Comparison of ENCODE assay signal across 1 cellular context in the genomic region with DNA sequence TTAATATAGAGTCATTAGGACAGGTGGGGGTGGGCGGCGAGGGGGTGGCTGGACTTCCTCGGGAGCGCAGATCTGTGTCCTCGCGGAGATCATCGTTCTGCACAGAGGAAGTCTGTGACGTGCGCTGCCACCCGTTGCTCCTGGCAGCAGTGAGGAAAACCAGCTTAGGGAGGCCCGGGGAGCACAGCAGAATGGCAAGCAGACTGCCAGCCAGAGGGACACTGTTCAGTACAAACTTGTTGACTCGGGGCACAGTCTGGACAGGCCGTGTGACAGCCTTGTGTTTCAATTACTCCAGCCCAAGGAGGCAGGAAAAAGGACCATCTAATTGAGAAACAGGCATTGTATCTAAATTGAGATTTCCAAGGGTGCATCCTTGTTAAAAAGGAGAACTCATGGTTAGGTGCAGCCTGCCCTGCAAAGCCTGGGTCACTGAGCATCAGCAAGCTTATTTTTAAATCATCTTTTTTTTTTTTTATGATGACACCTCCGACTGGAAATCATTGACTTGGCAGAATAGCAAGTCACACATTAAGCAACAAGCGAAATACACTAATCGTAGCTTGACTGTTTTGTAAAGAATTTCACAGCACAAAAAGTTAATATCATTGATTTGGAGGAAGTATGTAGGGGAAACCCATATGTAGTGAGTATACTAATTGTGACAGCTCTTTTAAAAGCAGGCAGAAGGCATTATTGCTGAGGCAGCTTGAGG.
TF ChIP-seq lines count a peak whose summit lies in the region.

No MANE protein-coding gene starts in this region.

TF ChIP-seq in GM23338, 12 proteins besides CTCF, POLR2A, EP300 and RAD21 (continued from another document):
- TF ChIP-seq, protein P1, sequence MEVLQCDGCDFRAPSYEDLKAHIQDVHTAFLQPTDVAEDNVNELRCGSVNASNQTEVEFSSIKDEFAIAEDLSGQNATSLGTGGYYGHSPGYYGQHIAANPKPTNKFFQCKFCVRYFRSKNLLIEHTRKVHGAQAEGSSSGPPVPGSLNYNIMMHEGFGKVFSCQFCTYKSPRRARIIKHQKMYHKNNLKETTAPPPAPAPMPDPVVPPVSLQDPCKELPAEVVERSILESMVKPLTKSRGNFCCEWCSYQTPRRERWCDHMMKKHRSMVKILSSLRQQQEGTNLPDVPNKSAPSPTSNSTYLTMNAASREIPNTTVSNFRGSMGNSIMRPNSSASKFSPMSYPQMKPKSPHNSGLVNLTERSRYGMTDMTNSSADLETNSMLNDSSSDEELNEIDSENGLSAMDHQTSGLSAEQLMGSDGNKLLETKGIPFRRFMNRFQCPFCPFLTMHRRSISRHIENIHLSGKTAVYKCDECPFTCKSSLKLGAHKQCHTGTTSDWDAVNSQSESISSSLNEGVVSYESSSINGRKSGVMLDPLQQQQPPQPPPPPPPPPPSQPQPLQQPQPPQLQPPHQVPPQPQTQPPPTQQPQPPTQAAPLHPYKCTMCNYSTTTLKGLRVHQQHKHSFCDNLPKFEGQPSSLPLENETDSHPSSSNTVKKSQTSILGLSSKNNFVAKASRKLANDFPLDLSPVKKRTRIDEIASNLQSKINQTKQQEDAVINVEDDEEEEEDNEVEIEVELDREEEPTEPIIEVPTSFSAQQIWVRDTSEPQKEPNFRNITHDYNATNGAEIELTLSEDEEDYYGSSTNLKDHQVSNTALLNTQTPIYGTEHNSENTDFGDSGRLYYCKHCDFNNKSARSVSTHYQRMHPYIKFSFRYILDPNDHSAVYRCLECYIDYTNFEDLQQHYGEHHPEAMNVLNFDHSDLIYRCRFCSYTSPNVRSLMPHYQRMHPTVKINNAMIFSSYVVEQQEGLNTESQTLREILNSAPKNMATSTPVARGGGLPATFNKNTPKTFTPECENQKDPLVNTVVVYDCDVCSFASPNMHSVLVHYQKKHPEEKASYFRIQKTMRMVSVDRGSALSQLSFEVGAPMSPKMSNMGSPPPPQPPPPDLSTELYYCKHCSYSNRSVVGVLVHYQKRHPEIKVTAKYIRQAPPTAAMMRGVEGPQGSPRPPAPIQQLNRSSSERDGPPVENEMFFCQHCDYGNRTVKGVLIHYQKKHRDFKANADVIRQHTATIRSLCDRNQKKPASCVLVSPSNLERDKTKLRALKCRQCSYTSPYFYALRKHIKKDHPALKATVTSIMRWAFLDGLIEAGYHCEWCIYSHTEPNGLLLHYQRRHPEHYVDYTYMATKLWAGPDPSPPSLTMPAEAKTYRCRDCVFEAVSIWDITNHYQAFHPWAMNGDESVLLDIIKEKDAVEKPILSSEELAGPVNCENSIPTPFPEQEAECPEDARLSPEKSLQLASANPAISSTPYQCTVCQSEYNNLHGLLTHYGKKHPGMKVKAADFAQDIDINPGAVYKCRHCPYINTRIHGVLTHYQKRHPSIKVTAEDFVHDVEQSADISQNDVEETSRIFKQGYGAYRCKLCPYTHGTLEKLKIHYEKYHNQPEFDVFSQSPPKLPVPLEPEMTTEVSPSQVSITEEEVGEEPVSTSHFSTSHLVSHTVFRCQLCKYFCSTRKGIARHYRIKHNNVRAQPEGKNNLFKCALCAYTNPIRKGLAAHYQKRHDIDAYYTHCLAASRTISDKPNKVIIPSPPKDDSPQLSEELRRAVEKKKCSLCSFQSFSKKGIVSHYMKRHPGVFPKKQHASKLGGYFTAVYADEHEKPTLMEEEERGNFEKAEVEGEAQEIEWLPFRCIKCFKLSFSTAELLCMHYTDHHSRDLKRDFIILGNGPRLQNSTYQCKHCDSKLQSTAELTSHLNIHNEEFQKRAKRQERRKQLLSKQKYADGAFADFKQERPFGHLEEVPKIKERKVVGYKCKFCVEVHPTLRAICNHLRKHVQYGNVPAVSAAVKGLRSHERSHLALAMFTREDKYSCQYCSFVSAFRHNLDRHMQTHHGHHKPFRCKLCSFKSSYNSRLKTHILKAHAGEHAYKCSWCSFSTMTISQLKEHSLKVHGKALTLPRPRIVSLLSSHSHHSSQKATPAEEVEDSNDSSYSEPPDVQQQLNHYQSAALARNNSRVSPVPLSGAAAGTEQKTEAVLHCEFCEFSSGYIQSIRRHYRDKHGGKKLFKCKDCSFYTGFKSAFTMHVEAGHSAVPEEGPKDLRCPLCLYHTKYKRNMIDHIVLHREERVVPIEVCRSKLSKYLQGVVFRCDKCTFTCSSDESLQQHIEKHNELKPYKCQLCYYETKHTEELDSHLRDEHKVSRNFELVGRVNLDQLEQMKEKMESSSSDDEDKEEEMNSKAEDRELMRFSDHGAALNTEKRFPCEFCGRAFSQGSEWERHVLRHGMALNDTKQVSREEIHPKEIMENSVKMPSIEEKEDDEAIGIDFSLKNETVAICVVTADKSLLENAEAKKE (CRISPR knock-in tag; IDR thresholded peaks at IDR 0.05) = no peak
- no peak for TF ChIP-seq ZNF114 (CRISPR knock-in tag; IDR thresholded peaks at IDR 0.05)
- TF ChIP-seq, protein P2, sequence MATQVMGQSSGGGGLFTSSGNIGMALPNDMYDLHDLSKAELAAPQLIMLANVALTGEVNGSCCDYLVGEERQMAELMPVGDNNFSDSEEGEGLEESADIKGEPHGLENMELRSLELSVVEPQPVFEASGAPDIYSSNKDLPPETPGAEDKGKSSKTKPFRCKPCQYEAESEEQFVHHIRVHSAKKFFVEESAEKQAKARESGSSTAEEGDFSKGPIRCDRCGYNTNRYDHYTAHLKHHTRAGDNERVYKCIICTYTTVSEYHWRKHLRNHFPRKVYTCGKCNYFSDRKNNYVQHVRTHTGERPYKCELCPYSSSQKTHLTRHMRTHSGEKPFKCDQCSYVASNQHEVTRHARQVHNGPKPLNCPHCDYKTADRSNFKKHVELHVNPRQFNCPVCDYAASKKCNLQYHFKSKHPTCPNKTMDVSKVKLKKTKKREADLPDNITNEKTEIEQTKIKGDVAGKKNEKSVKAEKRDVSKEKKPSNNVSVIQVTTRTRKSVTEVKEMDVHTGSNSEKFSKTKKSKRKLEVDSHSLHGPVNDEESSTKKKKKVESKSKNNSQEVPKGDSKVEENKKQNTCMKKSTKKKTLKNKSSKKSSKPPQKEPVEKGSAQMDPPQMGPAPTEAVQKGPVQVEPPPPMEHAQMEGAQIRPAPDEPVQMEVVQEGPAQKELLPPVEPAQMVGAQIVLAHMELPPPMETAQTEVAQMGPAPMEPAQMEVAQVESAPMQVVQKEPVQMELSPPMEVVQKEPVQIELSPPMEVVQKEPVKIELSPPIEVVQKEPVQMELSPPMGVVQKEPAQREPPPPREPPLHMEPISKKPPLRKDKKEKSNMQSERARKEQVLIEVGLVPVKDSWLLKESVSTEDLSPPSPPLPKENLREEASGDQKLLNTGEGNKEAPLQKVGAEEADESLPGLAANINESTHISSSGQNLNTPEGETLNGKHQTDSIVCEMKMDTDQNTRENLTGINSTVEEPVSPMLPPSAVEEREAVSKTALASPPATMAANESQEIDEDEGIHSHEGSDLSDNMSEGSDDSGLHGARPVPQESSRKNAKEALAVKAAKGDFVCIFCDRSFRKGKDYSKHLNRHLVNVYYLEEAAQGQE (IDR thresholded peaks at IDR 0.05; ENCODE audit: unreplicated experiment) = no peak
- TF ChIP-seq, protein P3, sequence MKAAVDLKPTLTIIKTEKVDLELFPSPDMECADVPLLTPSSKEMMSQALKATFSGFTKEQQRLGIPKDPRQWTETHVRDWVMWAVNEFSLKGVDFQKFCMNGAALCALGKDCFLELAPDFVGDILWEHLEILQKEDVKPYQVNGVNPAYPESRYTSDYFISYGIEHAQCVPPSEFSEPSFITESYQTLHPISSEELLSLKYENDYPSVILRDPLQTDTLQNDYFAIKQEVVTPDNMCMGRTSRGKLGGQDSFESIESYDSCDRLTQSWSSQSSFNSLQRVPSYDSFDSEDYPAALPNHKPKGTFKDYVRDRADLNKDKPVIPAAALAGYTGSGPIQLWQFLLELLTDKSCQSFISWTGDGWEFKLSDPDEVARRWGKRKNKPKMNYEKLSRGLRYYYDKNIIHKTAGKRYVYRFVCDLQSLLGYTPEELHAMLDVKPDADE (IDR thresholded peaks at IDR 0.05) = no peak
- TF ChIP-seq POLR2AphosphoS5 (IDR thresholded peaks at IDR 0.05; ENCODE audit: low read depth) = no peak
- TF ChIP-seq EZH2phosphoT487 (IDR thresholded peaks at IDR 0.05; ENCODE audit: unreplicated experiment) = no peak
- TF ChIP-seq NANOG (IDR thresholded peaks at IDR 0.05; ENCODE audit: borderline replicate concordance) = no peak
- TF ChIP-seq CREB1 (CRISPR knock-in tag; IDR thresholded peaks at IDR 0.05; ENCODE audit: low read depth) = no peak
